In the genomic region with DNA sequence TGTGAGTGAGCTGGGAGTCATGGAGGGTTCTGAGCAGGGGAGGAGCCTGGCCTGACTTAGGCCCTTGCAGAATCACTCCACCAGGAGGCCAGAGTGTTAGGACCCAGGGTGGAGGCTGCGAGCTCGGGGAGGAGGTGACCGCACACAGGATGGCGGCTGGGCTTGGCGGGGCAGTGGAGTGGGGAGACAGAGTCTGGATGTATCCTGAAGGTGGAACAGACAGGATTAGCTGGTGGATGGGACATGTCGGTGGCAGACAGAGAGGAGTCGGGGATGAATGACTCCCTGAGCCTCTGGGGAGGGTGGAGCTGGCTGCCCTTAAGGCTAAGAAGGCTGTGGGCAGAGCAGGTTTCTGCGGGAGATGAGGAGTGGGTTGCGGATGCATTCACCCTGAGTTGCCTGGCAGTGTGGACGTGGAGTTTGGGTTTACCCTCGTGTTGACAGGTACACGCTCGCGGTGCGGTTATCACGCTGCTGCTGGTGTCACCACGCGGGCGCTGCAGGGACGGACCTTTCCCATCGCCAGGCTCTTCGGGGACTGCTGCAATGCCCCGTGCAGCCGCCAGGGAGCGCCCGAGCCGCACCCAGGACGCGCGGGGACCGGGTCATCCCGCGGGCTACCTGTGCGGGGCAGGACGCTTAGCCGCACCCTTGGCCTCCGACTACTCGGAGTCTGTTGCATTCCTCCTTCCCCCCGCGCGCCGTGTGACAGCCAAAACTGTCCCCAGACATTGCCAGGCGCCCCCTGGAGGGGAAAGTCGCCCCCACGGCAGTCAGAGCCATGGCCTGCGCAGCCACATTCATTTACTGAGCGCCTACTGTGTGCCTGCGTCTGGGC, we compare ENCODE assay signal across 8 cellular contexts. TPM values are rescaled to one million over a fixed set of nuclear protein-coding genes. Genes with fewer than 3 reads are reported as not detected.
DNase-seq lines count a peak whose midpoint lies in the region; ATAC-seq and TF ChIP-seq lines count a peak whose summit lies in the region.

No MANE protein-coding gene starts in this region.

- no peaks in the 10 kb centered on the region for H3K36me3 ChIP-seq in MG63
- H3K36me3 ChIP-seq in SU-DHL-6 (ENCODE audit: low read length), result no peaks in the 10 kb centered on the region
- H3K36me3 ChIP-seq in rectal smooth muscle tissue (ENCODE audit: control insufficient read depth, insufficient read depth, low read length), result no peaks in the 10 kb centered on the region

- H3K9me3 Mint-ChIP-seq in activated naive CD8-positive, alpha-beta T cell treated with anti-CD3 and anti-CD28 coated beads for 36 hours, result no peaks in the 10 kb centered on the region

- no peaks in the 10 kb centered on the region for H4K20me1 ChIP-seq in SU-DHL-6 (ENCODE audit: low read depth, low read length)

- H3K27ac ChIP-seq in SU-DHL-6 (ENCODE audit: low read depth, low read length) (peak overlapping the region; percentile 1; the same call in 1 of the 2 replicates), rectal smooth muscle tissue (ENCODE audit: low read depth, low read length) (no peak overlapping the region)

- peak overlapping the region; percentile 61 for H2AFZ ChIP-seq in SU-DHL-6 (ENCODE audit: low read depth, low read length, severe bottlenecking)

- TF ChIP-seq CTCF in SU-DHL-6 (IDR thresholded peaks at IDR 0.05; ENCODE audit: insufficient read depth, low read length, poor library complexity, severe bottlenecking), result peak; percentile 88

- H3K27me3 ChIP-seq in MG63, result 0 out of 2 replicates have a peak, but pooled peaks cover 2% of the 10 kb centered on the region
- H3K27me3 ChIP-seq in SU-DHL-6 (ENCODE audit: low read length), result no peaks in the 10 kb centered on the region
- no peaks in the 10 kb centered on the region for H3K27me3 ChIP-seq in rectal smooth muscle tissue (ENCODE audit: control insufficient read depth, insufficient read depth, low read length)

- H3K27me3 Mint-ChIP-seq in activated naive CD8-positive, alpha-beta T cell treated with anti-CD3 and anti-CD28 coated beads for 36 hours, result peaks cover 39% of the 10 kb centered on the region

- intact Hi-C loops in left ventricle myocardium superior (cut with micrococcal nuclease), result loop anchor here (10.0 kb wide), 1 partner anchor 214 kb away; no protein-coding TSS in a partner anchor

- H3K79me2 ChIP-seq in SU-DHL-6 (ENCODE audit: insufficient read depth, low read length), result no peaks in the 10 kb centered on the region

- peak; percentile 65 for ATAC-seq in GM21360 (IDR thresholded peaks at IDR 0.05; ENCODE audit: unreplicated experiment)
- ATAC-seq in left ventricle myocardium superior, result peak; percentile 68
- ATAC-seq in HG02571 (IDR thresholded peaks at IDR 0.05; ENCODE audit: unreplicated experiment), result no peak

- peaks cover 4% of the 10 kb centered on the region for H3K4me1 ChIP-seq in rectal smooth muscle tissue (ENCODE audit: control insufficient read depth, insufficient read depth, low read length)

- H3K4me1 Mint-ChIP-seq in activated naive CD8-positive, alpha-beta T cell treated with anti-CD3 and anti-CD28 coated beads for 36 hours, result peaks cover 13% of the 10 kb centered on the region

- peak; percentile 77 for DNase-seq in CD1c-positive myeloid dendritic cell (ENCODE audit: extremely low spot score)
- peak; percentile 69 for DNase-seq in MG63
- DNase-seq in activated naive CD8-positive, alpha-beta T cell treated with anti-CD3 and anti-CD28 coated beads for 36 hours, result peak; percentile 84
- DNase-seq in left ventricle myocardium superior, result peak; percentile 88

- H3K36me3 Mint-ChIP-seq in activated naive CD8-positive, alpha-beta T cell treated with anti-CD3 and anti-CD28 coated beads for 36 hours, result no peaks in the 10 kb centered on the region

- H3K4me3 ChIP-seq in MG63 (no peak overlapping the region), SU-DHL-6 (ENCODE audit: insufficient read depth, low read length, poor library complexity, severe bottlenecking) (peak overlapping the region; percentile 8), rectal smooth muscle tissue (ENCODE audit: low read length) (peak overlapping the region; percentile 42)

- peak overlapping the region; percentile 8 for H3K27ac Mint-ChIP-seq in activated naive CD8-positive, alpha-beta T cell treated with anti-CD3 and anti-CD28 coated beads for 36 hours

- H3K9me2 ChIP-seq in SU-DHL-6 (replicated peaks; ENCODE audit: insufficient read depth, low read length), result no peaks in the 10 kb centered on the region

- peak overlapping the region; percentile 20; the same call in 1 of the 2 replicates for H3K9ac ChIP-seq in SU-DHL-6 (ENCODE audit: low read length)
- no peak overlapping the region for H3K9ac ChIP-seq in rectal smooth muscle tissue (ENCODE audit: low read length)

- peak overlapping the region; percentile 55 for H3K4me3 Mint-ChIP-seq in activated naive CD8-positive, alpha-beta T cell treated with anti-CD3 and anti-CD28 coated beads for 36 hours

- no peaks in the 10 kb centered on the region for H3F3A ChIP-seq in SU-DHL-6 (ENCODE audit: insufficient read depth)

- H3K4me2 ChIP-seq in SU-DHL-6 (ENCODE audit: low read depth, low read length, poor library complexity, severe bottlenecking), result peak overlapping the region; percentile 41

- H3K9me3 ChIP-seq in MG63, result no peaks in the 10 kb centered on the region
- no peaks in the 10 kb centered on the region for H3K9me3 ChIP-seq in SU-DHL-6 (ENCODE audit: insufficient read depth, low read length)

RNA-seq across cellular contexts. Expression of a gene that starts 43.0 kb away (rescaled TPM):
- 4.1 and 6.2 TPM in 2 replicates for total RNA-seq in MG63 (2014; rRNA removed; shearing (Covaris generic); ENCODE audit: low replicate concordance)
- total RNA-seq in activated naive CD8-positive, alpha-beta T cell treated with anti-CD3 and anti-CD28 coated beads for 36 hours, result under 1 TPM; 0.04 to 0.08 TPM
- 24.0 TPM for total RNA-seq in left ventricle myocardium superior
